In the genomic region with DNA sequence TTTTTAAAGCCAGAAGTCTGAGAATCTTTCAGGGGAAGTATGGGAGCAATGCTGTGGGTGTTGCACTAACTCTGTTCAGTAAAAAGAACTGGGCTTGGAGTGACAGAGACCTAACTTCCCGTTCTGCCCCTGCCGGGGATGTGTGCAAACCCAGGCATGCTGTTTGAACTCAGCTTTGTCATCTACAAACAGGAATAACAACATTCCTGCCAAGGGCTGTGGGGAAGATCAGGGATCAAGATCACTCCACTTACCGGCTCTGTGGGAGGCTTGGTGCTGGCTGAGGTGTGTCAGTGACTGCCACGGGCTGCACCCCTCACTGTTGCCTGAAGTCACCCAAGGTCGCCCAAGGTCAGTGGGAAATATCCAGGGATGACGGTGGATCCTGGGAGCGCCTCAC, we compare ENCODE assay signal across 18 cellular contexts. TPM values are rescaled to one million over a fixed set of nuclear protein-coding genes. Genes with fewer than 3 reads are reported as not detected.
A peak's percentile ranks its signal among the peaks of the same experiment; 100 is the strongest.
DNase-seq lines count a peak whose midpoint lies in the region; ATAC-seq and TF ChIP-seq lines count a peak whose summit lies in the region.
"Had no signal": no experiment of that assay in that cellular context is flagged by ENCODE, and none has a peak within 500 bp of the region (broad histone marks: within the 10 kb centered on the region; RNA-seq: fewer than 3 reads in every experiment).

No MANE protein-coding gene starts in this region.

- peak; percentile 66 for DNase-seq in SIG-M5 treated with dmso at 0.1 percent for 504 hours (lab: John Stamatoyannopoulos, UW; ENCODE audit: unreplicated experiment)
- no peak for DNase-seq in SIG-M5 (lab: John Stamatoyannopoulos, UW)
- DNase-seq in mammary epithelial cell = peak; percentile 86
- DNase-seq in H4 (ENCODE audit: low spot score) = no peak
- DNase-seq in cerebellar cortex (ENCODE audit: low spot score) = no peak
- no peak for DNase-seq in activated naive CD4-positive, alpha-beta T cell treated with anti-CD3 and anti-CD28 coated beads, Interleukin-2, amount 50 U/mL, for 72 hours (ENCODE audit: low spot score in 2 of 2)
- DNase-seq: activated CD8-positive, alpha-beta T cell treated with anti-CD3 and anti-CD28 coated beads, Interleukin-2, amount 10 ng/mL, durations not matched to agents 7 days and 5 days; activated gamma-delta T cell treated with Interleukin-2 at 50 U/mL for 16 hours; effector CD8-positive, alpha-beta T cell; kidney glomerular epithelial cell; NCI-H1048; NCI-H526; nephron progenitor cell; Right ventricle myocardium superior had no signal

- H3K27ac Mint-ChIP-seq in activated naive CD4-positive, alpha-beta T cell treated with anti-CD3 and anti-CD28 coated beads, Interleukin-2, amount 50 U/mL, for 72 hours = no peak overlapping the region
- H3K27ac Mint-ChIP-seq: activated CD8-positive, alpha-beta T cell treated with anti-CD3 and anti-CD28 coated beads, Interleukin-2, amount 10 ng/mL, durations not matched to agents 7 days and 5 days; nephron progenitor cell had no signal

- no peaks in the 10 kb centered on the region for H3K36me3 ChIP-seq in mammary epithelial cell (ENCODE audit: insufficient read depth, low read length)
- H3K36me3 ChIP-seq in liver (ENCODE audit: control insufficient read depth in 4 of 4, insufficient read depth in 3 of 4, low read depth in 1 of 4, low read length in 3 of 4) = no peaks in the 10 kb centered on the region
- H3K36me3 ChIP-seq: gastroesophageal sphincter had no signal

- no peaks in the 10 kb centered on the region for H3K36me3 Mint-ChIP-seq in activated naive CD4-positive, alpha-beta T cell treated with anti-CD3 and anti-CD28 coated beads, Interleukin-2, amount 50 U/mL, for 72 hours

- no peak for ATAC-seq in HG02798 (IDR thresholded peaks at IDR 0.05; ENCODE audit: poor library complexity, unreplicated experiment)
- ATAC-seq in activated naive CD4-positive, alpha-beta T cell treated with anti-CD3 and anti-CD28 coated beads, Interleukin-2, amount 50 U/mL, for 72 hours = no peak
- ATAC-seq: A549; activated CD8-positive, alpha-beta T cell treated with anti-CD3 and anti-CD28 coated beads, Interleukin-2, amount 10 ng/mL, durations not matched to agents 7 days and 5 days; gastroesophageal sphincter had no signal

- H3K9ac ChIP-seq in mammary epithelial cell (ENCODE audit: insufficient read depth, low read length) (no peak overlapping the region), liver (ENCODE audit: low read depth in 1 of 2, low read length in 2 of 2) (no peak overlapping the region)

- peaks cover 0 to 10% of the 10 kb centered on the region in 2 donors for H3K9me3 Mint-ChIP-seq in activated naive CD4-positive, alpha-beta T cell treated with anti-CD3 and anti-CD28 coated beads, Interleukin-2, amount 50 U/mL, for 72 hours

- TF ChIP-seq RAD21 in liver (IDR thresholded peaks at IDR 0.05) = no peak

- dilution Hi-C loops in mammary epithelial cell (cut with HindIII; ENCODE audit: low sequenced_read_pairs) = no loop called here

- H3K79me2 ChIP-seq in mammary epithelial cell (ENCODE audit: insufficient read depth, low read length) = no peaks in the 10 kb centered on the region

- H3K4me1 ChIP-seq in mammary epithelial cell (ENCODE audit: insufficient read depth, low read length) (peaks cover 16% of the 10 kb centered on the region), liver (ENCODE audit: control insufficient read depth in 4 of 4, insufficient read depth in 4 of 4, low read length in 3 of 4) (no peaks in the 10 kb centered on the region)
- H3K4me1 ChIP-seq: A549, gastroesophageal sphincter had no signal

- peak in 1 of 2 donors; percentile 32 for TF ChIP-seq CTCF in mammary epithelial cell (conservative IDR thresholded peaks at IDR 0.05 in 1 of 2, IDR thresholded peaks at IDR 0.05 in 1 of 2; ENCODE audit: extremely low read depth in 1 of 2, insufficient read depth in 1 of 2, low read depth in 1 of 2, low read length in 2 of 2)
- no peak for TF ChIP-seq CTCF in liver (IDR thresholded peaks at IDR 0.05; ENCODE audit: low read depth, low read length, missing input control)

- CTCF ChIA-PET in mammary epithelial cell (lab: Charles Lee; ENCODE audit: low non-redundant PET) = no interaction called here

- H3K27ac ChIP-seq in mammary epithelial cell (ENCODE audit: insufficient read depth, low read depth, low read length) (peak overlapping the region; percentile 39), liver (ENCODE audit: low read depth in 1 of 2, low read length in 2 of 2) (no peak overlapping the region)
- H3K27ac ChIP-seq: A549, gastroesophageal sphincter had no signal

- in situ Hi-C loops in mammary epithelial cell (cut with MboI; ENCODE audit: low sequenced_read_pairs in 2 of 2) = no loop called here

- H3K9me3 ChIP-seq in mammary epithelial cell (replicated peaks; ENCODE audit: insufficient read depth, low read length) = no peaks in the 10 kb centered on the region
- peaks cover 0 to 2% (median 0%) of the 10 kb centered on the region in 4 donors for H3K9me3 ChIP-seq in liver (ENCODE audit: control insufficient read depth in 4 of 4, low read length in 3 of 4)
- H3K9me3 ChIP-seq: A549 had no signal

- intact Hi-C loops in mammary epithelial cell (cut with micrococcal nuclease) = loop anchor here (5.0 to 10.0 kb wide), 2 partner anchors 437 to 864 kb away; no protein-coding TSS in a partner anchor

- H3K4me3 ChIP-seq in mammary epithelial cell (replicated peaks in 1 of 3; ENCODE audit: insufficient read depth in 1 of 3, low read depth in 2 of 3, low read length in 3 of 3) (no peak overlapping the region), liver (ENCODE audit: low read depth in 1 of 3, low read length in 3 of 3) (no peak overlapping the region)
- H3K4me3 ChIP-seq: A549, gastroesophageal sphincter had no signal

- BruUV-seq in mammary epithelial cell (replicated peaks; lab: Mats Ljungman, UMichigan) = no TSS peak

- H4K20me1 ChIP-seq in mammary epithelial cell (ENCODE audit: insufficient read depth, low read length) = no peaks in the 10 kb centered on the region

- H2AFZ ChIP-seq in mammary epithelial cell (ENCODE audit: low read depth, low read length) = peak overlapping the region; percentile 79

- H3K27me3 ChIP-seq in mammary epithelial cell (ENCODE audit: insufficient read depth, low read length) (no peaks in the 10 kb centered on the region), liver (ENCODE audit: control insufficient read depth in 4 of 4, insufficient read depth in 4 of 4, low read length in 3 of 4) (no peaks in the 10 kb centered on the region)

- H3K4me2 ChIP-seq in mammary epithelial cell (ENCODE audit: insufficient read depth, low read depth, low read length) = peak overlapping the region; percentile 54
- H3K4me2 ChIP-seq: A549 had no signal

- 14% methylated on average over 6 of the region's 7 CpGs for WGBS in mammary epithelial cell (ENCODE audit: low coverage, missing lambda C conversion rate)
- WGBS in liver = 55% methylated on average over 7 of the region's 7 CpGs

TF ChIP-seq in liver, 16 proteins besides CTCF, POLR2A, EP300 and RAD21:
- TF ChIP-seq RXRA (IDR thresholded peaks at IDR 0.05) (no peak), SP1 (IDR thresholded peaks at IDR 0.05) (peak; percentile 22)
TF ChIP-seq in liver: peak in this region for 1.

RNA-seq across cellular contexts. Expression of gene DRGX, which starts 23.1 kb away (rescaled TPM):
- total RNA-seq in mammary epithelial cell (not detected), liver (not detected)
- polyA plus RNA-seq in mammary epithelial cell (not detected), liver (not detected)
- polyA minus RNA-seq in mammary epithelial cell = not detected
- total RNA-seq in H4 (2014; rRNA removed; shearing (Covaris generic)) = not detected in 2 replicates
- total RNA-seq in activated naive CD4-positive, alpha-beta T cell treated with anti-CD3 and anti-CD28 coated beads, Interleukin-2, amount 50 U/mL, for 72 hours = not detected
- total RNA-seq: activated CD8-positive, alpha-beta T cell treated with anti-CD3 and anti-CD28 coated beads, Interleukin-2, amount 10 ng/mL, durations not matched to agents 7 days and 5 days; gastroesophageal sphincter; Right ventricle myocardium superior had no signal
- polyA plus RNA-seq: A549 had no signal

Comparison
In these comparisons a context has a peak if more than half of its experiments do, and no peak if none do; other contexts are left out.
1. DNase-seq: peak in SIG-M5 treated with dmso at 0.1 percent for 504 hours (single experiment) and mammary epithelial cell (single experiment); none in SIG-M5 (single experiment), H4 (single experiment), cerebellar cortex (single experiment) and activated naive CD4-positive, alpha-beta T cell treated with anti-CD3 and anti-CD28 coated beads, Interleukin-2, amount 50 U/mL, for 72 hours (0 of 2).